9 cellular contexts compared by ENCODE assay signal in the genomic region with DNA sequence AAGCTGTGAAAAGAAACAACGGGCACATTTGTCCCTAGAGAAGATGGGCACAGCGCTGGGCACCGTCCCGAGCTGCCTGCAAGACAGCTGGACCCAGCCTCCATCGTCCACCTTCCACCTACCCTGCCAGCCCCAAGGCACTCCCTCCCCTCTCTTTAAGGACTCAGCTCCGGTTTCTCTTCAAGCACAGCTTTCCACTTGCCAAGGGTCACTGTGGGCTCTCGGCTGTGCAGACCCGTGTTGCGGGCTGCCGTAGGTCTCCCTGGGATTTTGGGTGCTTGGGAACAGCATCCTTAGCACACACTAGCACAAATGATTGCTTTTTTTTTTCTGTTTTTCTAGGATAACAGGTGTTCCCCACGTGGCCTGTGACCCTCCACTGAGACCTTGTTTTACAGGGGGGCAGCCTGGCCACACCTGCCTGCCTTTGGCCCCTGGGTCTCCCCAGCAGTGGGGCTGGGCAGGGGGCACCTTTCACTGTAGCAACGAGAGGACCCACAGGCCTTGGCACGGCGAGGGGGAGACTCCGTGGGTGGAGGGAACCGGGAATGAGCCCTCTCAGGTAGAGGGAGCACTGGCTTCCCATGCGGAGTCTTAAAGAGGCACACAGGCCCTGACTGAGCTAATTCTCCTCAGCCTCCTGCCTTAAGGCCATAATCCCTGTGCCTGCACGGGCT. TPM values are rescaled to one million over a fixed set of nuclear protein-coding genes. Genes with fewer than 3 reads are reported as not detected.
DNase-seq lines count a peak whose midpoint lies in the region; ATAC-seq, FAIRE-seq and TF ChIP-seq lines count a peak whose summit lies in the region.
"Had no signal": no experiment of that assay in that cellular context is flagged by ENCODE, and none has a peak within 500 bp of the region (broad histone marks: within the 10 kb centered on the region; RNA-seq: fewer than 3 reads in every experiment).

No MANE protein-coding gene starts in this region.

- DNase-seq in NCI-H82 (lab: John Stamatoyannopoulos, UW) (peak; percentile 70), NCI-H82 treated with DMSO at 0.1 percent for 48 hours (lab: John Stamatoyannopoulos, UW; ENCODE audit: unreplicated experiment) (no peak), frontal cortex (ENCODE audit: low spot score in 2 of 2) (peak; percentile 17 to 41), DMS79 (lab: John Stamatoyannopoulos, UW) (no peak)

- H4K20me1 ChIP-seq in SU-DHL-6 (ENCODE audit: low read depth, low read length) = no peaks in the 10 kb centered on the region

- no peaks in the 10 kb centered on the region for H3K36me3 ChIP-seq in SU-DHL-6 (ENCODE audit: low read length)

- no peak for FAIRE-seq in frontal cortex (lab: Jason Lieb, UNC)
- FAIRE-seq: A204.1 had no signal

- H3K27ac ChIP-seq in SU-DHL-6 (ENCODE audit: low read depth, low read length) (no peak overlapping the region), skin epidermis (peak overlapping the region in 3 of 21 experiments; percentile 86 to 92 (median 87))

- H3K9me2 ChIP-seq in SU-DHL-6 (replicated peaks; ENCODE audit: insufficient read depth, low read length) = no peaks in the 10 kb centered on the region

- ATAC-seq in GM18858 (IDR thresholded peaks at IDR 0.05; ENCODE audit: unreplicated experiment) (no peak), GM18909 (IDR thresholded peaks at IDR 0.05; ENCODE audit: poor library complexity, unreplicated experiment) (no peak)

- no peaks in the 10 kb centered on the region for H3K27me3 ChIP-seq in SU-DHL-6 (ENCODE audit: low read length)

- no peaks in the 10 kb centered on the region for H3K9me3 ChIP-seq in SU-DHL-6 (ENCODE audit: insufficient read depth, low read length)

- H3K4me3 ChIP-seq in SU-DHL-6 (ENCODE audit: insufficient read depth, low read length, poor library complexity, severe bottlenecking) (peak overlapping the region; percentile 71), skin epidermis (peak overlapping the region in 6 of 7 experiments; percentile 85 to 99 (median 97))

- H3K79me2 ChIP-seq in SU-DHL-6 (ENCODE audit: insufficient read depth, low read length) = 0 out of 2 replicates have a peak, but pooled peaks cover 8% of the 10 kb centered on the region

- TF ChIP-seq CTCF in SU-DHL-6 (IDR thresholded peaks at IDR 0.05; ENCODE audit: insufficient read depth, low read length, poor library complexity, severe bottlenecking) = no peak

- no peak overlapping the region for H2AFZ ChIP-seq in SU-DHL-6 (ENCODE audit: low read depth, low read length, severe bottlenecking)

- peak overlapping the region; percentile 79 for H3K4me2 ChIP-seq in SU-DHL-6 (ENCODE audit: low read depth, low read length, poor library complexity, severe bottlenecking)

- H3F3A ChIP-seq in SU-DHL-6 (ENCODE audit: insufficient read depth) = no peaks in the 10 kb centered on the region

- H3K9ac ChIP-seq in SU-DHL-6 (ENCODE audit: low read length) = peak overlapping the region; percentile 64

RNA-seq across cellular contexts. Expression of a gene that starts 1.4 kb away (rescaled TPM):
- 10.2 TPM for total RNA-seq in frontal cortex

RNA-seq across cellular contexts. Expression of a gene that starts 41.9 kb away (rescaled TPM):
- 19.2 TPM for total RNA-seq in frontal cortex

Comparison
In these comparisons a context has a peak if more than half of its experiments do, and no peak if none do; other contexts are left out.
1. DNase-seq: peak in NCI-H82 (single experiment) and frontal cortex (2 of 2); none in NCI-H82 treated with DMSO at 0.1 percent for 48 hours (single experiment) and DMS79 (single experiment).